30 cellular contexts compared by ENCODE assay signal in genomic region chr4:7331682-7332000, GRCh38.
"Had no signal": no experiment of that assay in that cellular context is flagged by ENCODE, and none has a peak within 500 bp of the region (broad histone marks: within the 10 kb centered on the region; RNA-seq: fewer than 3 reads in every experiment).

No MANE protein-coding gene starts in this region.

- H3K9me3 Mint-ChIP-seq: activated CD4-positive, alpha-beta memory T cell treated with anti-CD3 and anti-CD28 coated beads, Interleukin-2, amount 10 ng/mL, durations not matched to agents 7 days and 5 days; activated CD4-positive, alpha-beta T cell treated with anti-CD3 and anti-CD28 coated beads, Interleukin-2, amount 10 ng/mL, durations not matched to agents 7 days and 5 days; activated naive CD4-positive, alpha-beta T cell treated with anti-CD3 and anti-CD28 coated beads, Interleukin-2, amount 10 ng/mL, durations not matched to agents 7 days and 5 days; activated naive CD4-positive, alpha-beta T cell treated with anti-CD3 and anti-CD28 coated beads, Interleukin-2, amount 50 U/mL, for 72 hours; activated naive CD8-positive, alpha-beta T cell treated with anti-CD3 and anti-CD28 coated beads, Interleukin-2, amount 10 ng/mL, durations not matched to agents 7 days and 5 days; activated T-cell treated with anti-CD3 and anti-CD28 coated beads, Interleukin-2, amount 50 U/mL, for 24 hours; activated T-cell treated with anti-CD3 and anti-CD28 coated beads, Interleukin-2, amount 50 U/mL, for 72 hours; central memory CD8-positive, alpha-beta T cell; effector memory CD8-positive, alpha-beta T cell had no signal

- H3K9me3 ChIP-seq: ascending aorta, esophagus muscularis mucosa, gastrocnemius medialis had no signal

- H3K36me3 Mint-ChIP-seq: activated naive CD4-positive, alpha-beta T cell treated with anti-CD3 and anti-CD28 coated beads, Interleukin-2, amount 10 ng/mL, durations not matched to agents 7 days and 5 days; activated naive CD4-positive, alpha-beta T cell treated with anti-CD3 and anti-CD28 coated beads, Interleukin-2, amount 50 U/mL, for 72 hours; activated naive CD8-positive, alpha-beta T cell treated with anti-CD3 and anti-CD28 coated beads, Interleukin-2, amount 10 ng/mL, durations not matched to agents 7 days and 5 days had no signal

- ATAC-seq: activated naive CD4-positive, alpha-beta T cell treated with anti-CD3 and anti-CD28 coated beads, Interleukin-2, amount 50 U/mL, for 72 hours; activated T-cell treated with anti-CD3 and anti-CD28 coated beads, Interleukin-2, amount 50 U/mL, for 72 hours; effector memory CD8-positive, alpha-beta T cell; foreskin keratinocyte; gastrocnemius medialis had no signal

- H3K4me1 Mint-ChIP-seq: activated CD4-positive, alpha-beta memory T cell treated with anti-CD3 and anti-CD28 coated beads, Interleukin-2, amount 10 ng/mL, durations not matched to agents 7 days and 5 days; activated CD4-positive, alpha-beta T cell treated with anti-CD3 and anti-CD28 coated beads, Interleukin-2, amount 10 ng/mL, durations not matched to agents 7 days and 5 days; activated naive CD4-positive, alpha-beta T cell treated with anti-CD3 and anti-CD28 coated beads, Interleukin-2, amount 10 ng/mL, durations not matched to agents 7 days and 5 days; activated naive CD8-positive, alpha-beta T cell treated with anti-CD3 and anti-CD28 coated beads, Interleukin-2, amount 10 ng/mL, durations not matched to agents 7 days and 5 days; central memory CD8-positive, alpha-beta T cell had no signal

- H3K4me3 Mint-ChIP-seq: activated CD4-positive, alpha-beta memory T cell treated with anti-CD3 and anti-CD28 coated beads, Interleukin-2, amount 10 ng/mL, durations not matched to agents 7 days and 5 days; activated CD4-positive, alpha-beta T cell treated with anti-CD3 and anti-CD28 coated beads, Interleukin-2, amount 10 ng/mL, durations not matched to agents 7 days and 5 days; activated naive CD4-positive, alpha-beta T cell treated with anti-CD3 and anti-CD28 coated beads, Interleukin-2, amount 10 ng/mL, durations not matched to agents 7 days and 5 days; activated naive CD8-positive, alpha-beta T cell treated with anti-CD3 and anti-CD28 coated beads, Interleukin-2, amount 10 ng/mL, durations not matched to agents 7 days and 5 days; activated T-cell treated with anti-CD3 and anti-CD28 coated beads, Interleukin-2, amount 50 U/mL, for 24 hours; activated T-cell treated with anti-CD3 and anti-CD28 coated beads, Interleukin-2, amount 50 U/mL, for 72 hours; central memory CD8-positive, alpha-beta T cell; effector memory CD8-positive, alpha-beta T cell had no signal

- FAIRE-seq: bronchial epithelial cell, colon had no signal

- H3K27ac ChIP-seq: ascending aorta, brain microvascular endothelial cell, esophagus muscularis mucosa, foreskin keratinocyte, gastrocnemius medialis had no signal

- H3K27me3 Mint-ChIP-seq: activated CD4-positive, alpha-beta memory T cell treated with anti-CD3 and anti-CD28 coated beads, Interleukin-2, amount 10 ng/mL, durations not matched to agents 7 days and 5 days; activated CD4-positive, alpha-beta T cell treated with anti-CD3 and anti-CD28 coated beads, Interleukin-2, amount 10 ng/mL, durations not matched to agents 7 days and 5 days; activated naive CD4-positive, alpha-beta T cell treated with anti-CD3 and anti-CD28 coated beads, Interleukin-2, amount 10 ng/mL, durations not matched to agents 7 days and 5 days; activated naive CD8-positive, alpha-beta T cell treated with anti-CD3 and anti-CD28 coated beads, Interleukin-2, amount 10 ng/mL, durations not matched to agents 7 days and 5 days; activated T-cell treated with anti-CD3 and anti-CD28 coated beads, Interleukin-2, amount 50 U/mL, for 24 hours had no signal

- H3K4me3 ChIP-seq: ascending aorta, esophagus muscularis mucosa, gastrocnemius medialis had no signal

- H3K27me3 ChIP-seq: ascending aorta, brain microvascular endothelial cell, esophagus muscularis mucosa, foreskin keratinocyte had no signal

- DNase-seq: activated CD4-positive, alpha-beta memory T cell treated with anti-CD3 and anti-CD28 coated beads, Interleukin-2, amount 10 ng/mL, durations not matched to agents 7 days and 5 days; activated CD4-positive, alpha-beta T cell treated with anti-CD3 and anti-CD28 coated beads for 1 hour; activated CD4-positive, alpha-beta T cell treated with anti-CD3 and anti-CD28 coated beads for 4 hours; activated CD4-positive, alpha-beta T cell treated with anti-CD3 and anti-CD28 coated beads, Interleukin-2, amount 10 ng/mL, durations not matched to agents 7 days and 5 days; activated CD4-positive, alpha-beta T cell treated with anti-CD3 and anti-CD28 coated beads, Interleukin-2, amount 50 U/mL, for 4 hours; activated CD4-positive, CD25-positive, alpha-beta regulatory T cell; activated CD8-positive, alpha-beta memory T cell treated with anti-CD3 and anti-CD28 coated beads, Interleukin-2, amount 50 U/mL, for 48 hours; activated gamma-delta T cell; activated naive CD4-positive, alpha-beta T cell; activated naive CD4-positive, alpha-beta T cell treated with anti-CD3 and anti-CD28 coated beads, Interleukin-2, amount 10 ng/mL, durations not matched to agents 7 days and 5 days; activated naive CD8-positive, alpha-beta T cell treated with anti-CD3 and anti-CD28 coated beads, Interleukin-2, amount 10 ng/mL, durations not matched to agents 7 days and 5 days; activated T-cell treated with anti-CD3 and anti-CD28 coated beads for 4 hours; activated T-cell treated with anti-CD3 and anti-CD28 coated beads, Interleukin-2, amount 50 U/mL, for 24 hours; activated T-cell treated with anti-CD3 and anti-CD28 coated beads, Interleukin-2, amount 50 U/mL, for 72 hours; cortex of kidney; dermis blood vessel endothelial cell; effector CD4-positive, alpha-beta T cell; effector memory CD8-positive, alpha-beta T cell; erythroblast; gastrocnemius medialis; glutamatergic neuron; T-helper 2 cell had no signal

- H3K27ac Mint-ChIP-seq: activated CD4-positive, alpha-beta memory T cell treated with anti-CD3 and anti-CD28 coated beads, Interleukin-2, amount 10 ng/mL, durations not matched to agents 7 days and 5 days; activated CD4-positive, alpha-beta T cell treated with anti-CD3 and anti-CD28 coated beads, Interleukin-2, amount 10 ng/mL, durations not matched to agents 7 days and 5 days; activated naive CD4-positive, alpha-beta T cell treated with anti-CD3 and anti-CD28 coated beads, Interleukin-2, amount 10 ng/mL, durations not matched to agents 7 days and 5 days; activated naive CD4-positive, alpha-beta T cell treated with anti-CD3 and anti-CD28 coated beads, Interleukin-2, amount 50 U/mL, for 72 hours; activated naive CD8-positive, alpha-beta T cell treated with anti-CD3 and anti-CD28 coated beads, Interleukin-2, amount 10 ng/mL, durations not matched to agents 7 days and 5 days; activated T-cell treated with anti-CD3 and anti-CD28 coated beads, Interleukin-2, amount 50 U/mL, for 24 hours; activated T-cell treated with anti-CD3 and anti-CD28 coated beads, Interleukin-2, amount 50 U/mL, for 72 hours; effector memory CD8-positive, alpha-beta T cell had no signal

- H3K36me3 ChIP-seq: ascending aorta, brain microvascular endothelial cell, esophagus muscularis mucosa, gastrocnemius medialis had no signal

- H3K4me1 ChIP-seq: foreskin keratinocyte had no signal
